Comparison of ENCODE assay signal across 20 cellular contexts in the genomic region with DNA sequence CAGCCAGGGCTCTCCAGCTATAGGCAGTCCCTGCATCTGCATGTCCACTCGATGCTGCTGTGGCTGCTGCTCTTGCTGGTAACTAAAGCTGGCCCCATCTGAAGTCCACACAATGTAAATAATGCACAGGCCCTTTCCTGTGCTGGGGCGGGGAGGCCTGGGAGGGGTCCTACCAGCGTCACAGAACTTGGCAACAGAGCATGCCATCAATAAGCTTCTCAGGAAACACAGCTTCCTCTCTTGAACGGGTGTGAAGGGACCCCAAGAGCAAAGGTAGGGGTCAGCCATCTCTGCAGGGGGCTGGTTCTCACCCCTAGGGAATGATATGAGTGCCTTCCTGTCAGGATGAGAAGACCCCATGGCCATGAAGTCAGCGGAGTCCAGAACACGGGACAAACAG. TPM values are rescaled to one million over a fixed set of nuclear protein-coding genes. Genes with fewer than 3 reads are reported as not detected.
DNase-seq lines count a peak whose midpoint lies in the region; ATAC-seq, FAIRE-seq and TF ChIP-seq lines count a peak whose summit lies in the region.
"Had no signal": no experiment of that assay in that cellular context is flagged by ENCODE, and none has a peak within 500 bp of the region (broad histone marks: within the 10 kb centered on the region; RNA-seq: fewer than 3 reads in every experiment).

No MANE protein-coding gene starts in this region.

- no peaks in the 10 kb centered on the region for H3K9me1 ChIP-seq in endothelial cell of umbilical vein (replicated peaks; ENCODE audit: control insufficient read depth, extremely low read depth, insufficient read depth, low read length)

- H2AFZ ChIP-seq in Loucy (ENCODE audit: low read length) (0 out of 2 replicates have a peak overlapping the region, but pooled peaks have one; percentile 4), endothelial cell of umbilical vein (ENCODE audit: low read depth, low read length) (peak overlapping the region; percentile 57), mesenchymal stem cell (ENCODE audit: low read depth, low read length) (no peak overlapping the region)

- intact Hi-C loops in endothelial cell of umbilical vein (cut with micrococcal nuclease): loop anchor here (2.0 to 5.0 kb wide), 2 partner anchors 35 to 67 kb away; partner anchors contain the start of gene RNF141
- intact Hi-C loops in tibial artery (cut with DNase I; ENCODE audit: low total_unique reads): no loop called here

- peak overlapping the region; percentile 73 for H2BK15ac ChIP-seq in mesenchymal stem cell (ENCODE audit: low read depth, poor library complexity, severe bottlenecking)

- peak overlapping the region; percentile 88 for H4K91ac ChIP-seq in mesenchymal stem cell (ENCODE audit: low read length)

- H3K27me3 ChIP-seq in Loucy (ENCODE audit: insufficient read depth, low read length, poor library complexity, severe bottlenecking) (no peaks in the 10 kb centered on the region), endothelial cell of umbilical vein (ENCODE audit: control insufficient read depth in 2 of 2, insufficient read depth in 2 of 2, low read length in 2 of 2) (peaks cover 3 to 5% of the 10 kb centered on the region in 2 experiments), mesenchymal stem cell (ENCODE audit: control insufficient read depth in 1 of 2, insufficient read depth in 1 of 2, low read length in 2 of 2) (no peaks in the 10 kb centered on the region), tibial artery (no peaks in the 10 kb centered on the region)
- H3K27me3 ChIP-seq: body of pancreas, dorsolateral prefrontal cortex had no signal

- TF ChIP-seq POLR2A in endothelial cell of umbilical vein (IDR thresholded peaks at IDR 0.05; ENCODE audit: low read depth, low read length): no peak

- peak overlapping the region; percentile 16 for H2AK5ac ChIP-seq in mesenchymal stem cell (ENCODE audit: low read length, severe bottlenecking)

- 20% methylated on average over 4 of the region's 6 CpGs for WGBS in mesenchymal stem cell

- H3K4me3 ChIP-seq in Loucy (ENCODE audit: low read length, poor library complexity, severe bottlenecking) (no peak overlapping the region), endothelial cell of umbilical vein (replicated peaks in 1 of 3; ENCODE audit: insufficient read depth in 1 of 3, low read depth in 1 of 3, low read length in 3 of 3) (no peak overlapping the region), mesenchymal stem cell (ENCODE audit: insufficient read depth in 1 of 2, low read depth in 1 of 2, low read length in 2 of 2) (peak overlapping the region in 1 of 2 experiments; percentile 16), tibial artery (no peak overlapping the region)
- H3K4me3 ChIP-seq: body of pancreas, dorsolateral prefrontal cortex, SJCRH30 had no signal

- no peaks in the 10 kb centered on the region for H3F3A ChIP-seq in Loucy (ENCODE audit: low read depth)

- H3K14ac ChIP-seq in mesenchymal stem cell (ENCODE audit: low read length in 2 of 2): no peak overlapping the region

- dilution Hi-C loops in endothelial cell of umbilical vein (cut with MboI; ENCODE audit: extremely low pct_ligation_motif_present, low sequenced_read_pairs): no loop called here

- no peaks in the 10 kb centered on the region for H3K79me2 ChIP-seq in Loucy (ENCODE audit: insufficient read depth, low read length)
- no peaks in the 10 kb centered on the region for H3K79me2 ChIP-seq in endothelial cell of umbilical vein (ENCODE audit: control insufficient read depth, insufficient read depth, low read length)

- CTCF ChIA-PET in endothelial cell of umbilical vein (lab: Charles Lee): interaction anchor here (0.8 to 3.7 kb wide), 9 partner anchors 9 to 201 kb away, joined by 3 to 15 read pairs (median 4); partner anchors contain the start of gene RNF141

- DNase-seq in endothelial cell of umbilical vein (ENCODE audit: low read depth, low spot score) (peak; percentile 83), mesenchymal stem cell (no peak), tibial artery (no peak), cerebellum (ENCODE audit: low spot score) (no peak)
- DNase-seq in activated naive CD4-positive, alpha-beta T cell treated with Interleukin-2 at 50 U/mL for 16 hours: no peak
- DNase-seq: activated CD8-positive, alpha-beta memory T cell treated with anti-CD3 and anti-CD28 coated beads, Interleukin-2, amount 50 U/mL, for 48 hours; activated naive CD4-positive, alpha-beta T cell; body of pancreas; DMS53; dorsolateral prefrontal cortex; heart right ventricle; HFFc6; NCI-H2029; NCI-H510A; SJCRH30; stimulated activated naive CD8-positive, alpha-beta T cell treated with anti-CD3 and anti-CD28 coated beads, Interleukin-15, Interleukin-2, amounts not matched to agents 100 U/mL and 50 U/mL, for 24 hours had no signal

- H3K23ac ChIP-seq in mesenchymal stem cell (ENCODE audit: low read length in 2 of 2): peak overlapping the region in 1 of 2 experiments; percentile 37

- H3K9me3 ChIP-seq in Loucy (ENCODE audit: insufficient read depth, low read depth, low read length) (no peaks in the 10 kb centered on the region), endothelial cell of umbilical vein (replicated peaks; ENCODE audit: control insufficient read depth, insufficient read depth, low read length) (no peaks in the 10 kb centered on the region), mesenchymal stem cell (ENCODE audit: control insufficient read depth, low read length) (no peaks in the 10 kb centered on the region), tibial artery (no peaks in the 10 kb centered on the region)
- H3K9me3 ChIP-seq: body of pancreas, heart right ventricle had no signal

- no peak for ATAC-seq in HG02763 (IDR thresholded peaks at IDR 0.05; ENCODE audit: unreplicated experiment)
- ATAC-seq: body of pancreas; stimulated activated naive CD8-positive, alpha-beta T cell treated with anti-CD3 and anti-CD28 coated beads, Interleukin-15, Interleukin-2, amounts not matched to agents 100 U/mL and 50 U/mL, for 24 hours had no signal

- H3K79me1 ChIP-seq in mesenchymal stem cell (replicated peaks; ENCODE audit: low read length, poor library complexity, severe bottlenecking): no peaks in the 10 kb centered on the region

- peak; percentile 83 for FAIRE-seq in endothelial cell of umbilical vein (lab: Jason Lieb, UNC)
- FAIRE-seq: keratinocyte had no signal

- no peak for TF ChIP-seq CTCF in Loucy (conservative IDR thresholded peaks at IDR 0.05; ENCODE audit: low read length)
- TF ChIP-seq CTCF in endothelial cell of umbilical vein (IDR thresholded peaks at IDR 0.05; ENCODE audit: extremely low read depth in 1 of 2, insufficient read depth in 1 of 2, low read depth in 1 of 2, low read length in 2 of 2): no peak
- no peak for TF ChIP-seq CTCF in tibial artery (IDR thresholded peaks at IDR 0.05)

- H3K4me1 ChIP-seq in Loucy (ENCODE audit: insufficient read depth, low read length, poor library complexity, severe bottlenecking) (peaks cover 51% of the 10 kb centered on the region), endothelial cell of umbilical vein (ENCODE audit: control insufficient read depth, extremely low read depth, insufficient read depth, low read length) (peaks cover 29% of the 10 kb centered on the region), mesenchymal stem cell (ENCODE audit: control insufficient read depth, insufficient read depth, low read depth, low read length) (peaks cover 14% of the 10 kb centered on the region), tibial artery (peaks cover 4 to 56% (median 18%) of the 10 kb centered on the region in 4 donors)
- H3K4me1 ChIP-seq: body of pancreas had no signal

- H4K8ac ChIP-seq in mesenchymal stem cell (ENCODE audit: low read length): peak overlapping the region; percentile 66

- peak overlapping the region; percentile 15 to 22 for H3K4ac ChIP-seq in mesenchymal stem cell (ENCODE audit: low read depth in 1 of 2, low read length in 2 of 2)

- H2BK120ac ChIP-seq in mesenchymal stem cell (ENCODE audit: low read depth, low read length): peak overlapping the region; percentile 93

- POLR2A ChIA-PET in endothelial cell of umbilical vein (lab: Charles Lee): interaction anchor here (0.9 kb wide), 2 partner anchors 23 to 34 kb away, joined by 3 read pairs; no protein-coding TSS in a partner anchor

- H3K9ac ChIP-seq in Loucy (ENCODE audit: low read depth, low read length, poor library complexity, severe bottlenecking): no peak overlapping the region
- H3K9ac ChIP-seq in endothelial cell of umbilical vein (replicated peaks; ENCODE audit: extremely low read depth, insufficient read depth, low read length): no peak overlapping the region
- no peak overlapping the region for H3K9ac ChIP-seq in mesenchymal stem cell (ENCODE audit: low read length)

- no peaks in the 10 kb centered on the region for H3K9me2 ChIP-seq in Loucy (replicated peaks; ENCODE audit: low read depth, low read length)

- H4K20me1 ChIP-seq in Loucy (ENCODE audit: insufficient read depth, low read length, poor library complexity, severe bottlenecking) (no peaks in the 10 kb centered on the region), endothelial cell of umbilical vein (replicated peaks; ENCODE audit: control insufficient read depth, extremely low read depth, insufficient read depth, low read length) (no peaks in the 10 kb centered on the region)

- H3K36me3 ChIP-seq in Loucy (ENCODE audit: insufficient read depth, low read length): no peaks in the 10 kb centered on the region
- no peaks in the 10 kb centered on the region for H3K36me3 ChIP-seq in endothelial cell of umbilical vein (ENCODE audit: control insufficient read depth in 2 of 2, extremely low read depth in 1 of 2, insufficient read depth in 2 of 2, low read length in 2 of 2)
- H3K36me3 ChIP-seq in mesenchymal stem cell (ENCODE audit: control insufficient read depth in 1 of 2, insufficient read depth in 2 of 2, low read depth in 1 of 2, low read length in 2 of 2): peaks cover 8 to 53% of the 10 kb centered on the region in 2 experiments
- peaks cover 71 to 92% (median 74%) of the 10 kb centered on the region in 3 donors for H3K36me3 ChIP-seq in tibial artery
- H3K36me3 ChIP-seq: SJCRH30 had no signal

- H3K27ac ChIP-seq in endothelial cell of umbilical vein (ENCODE audit: insufficient read depth, low read depth, low read length) (no peak overlapping the region), mesenchymal stem cell (ENCODE audit: low read length, poor library complexity, severe bottlenecking) (no peak overlapping the region), tibial artery (peak overlapping the region; percentile 52 to 67)
- H3K27ac ChIP-seq: SJCRH30 had no signal

- H3K18ac ChIP-seq in mesenchymal stem cell (ENCODE audit: low read depth in 1 of 2, low read length in 2 of 2): peak overlapping the region; percentile 83 to 84

- H2BK12ac ChIP-seq in mesenchymal stem cell (ENCODE audit: low read length in 2 of 2): peak overlapping the region; percentile 79 to 87

- no TSS peak for BruUV-seq in endothelial cell of umbilical vein (replicated peaks; lab: Mats Ljungman, UMichigan)

- peak overlapping the region; percentile 40 for H3K4me2 ChIP-seq in Loucy (ENCODE audit: low read depth, low read length, poor library complexity, severe bottlenecking)
- H3K4me2 ChIP-seq in endothelial cell of umbilical vein (ENCODE audit: insufficient read depth, low read length): peak overlapping the region; percentile 8
- no peak overlapping the region for H3K4me2 ChIP-seq in mesenchymal stem cell (ENCODE audit: low read length, poor library complexity, severe bottlenecking)

- no peak overlapping the region for H2BK5ac ChIP-seq in mesenchymal stem cell (ENCODE audit: low read depth, low read length, poor library complexity, severe bottlenecking)

RNA-seq across cellular contexts. Expression of gene LYVE1, which starts 39.0 kb away (rescaled TPM):
- total RNA-seq in endothelial cell of umbilical vein: 1.5 and 7.6 TPM in 2 replicates
- polyA plus RNA-seq in endothelial cell of umbilical vein: 4.6 and 5.3 TPM in 2 replicates
- 1.9 and 3.3 TPM in 2 replicates for polyA plus RNA-seq in endothelial cell of umbilical vein (2011; cell fraction: cytosol; rRNA removed)
- 3.0 and 3.1 TPM in 2 replicates for polyA plus RNA-seq in endothelial cell of umbilical vein (2011; cell fraction: nucleus; rRNA removed)
- polyA plus RNA-seq in endothelial cell of umbilical vein (2012): 10.6 and 25.1 TPM in 2 replicates
- 5.2 and 12.6 TPM in 2 replicates for polyA minus RNA-seq in endothelial cell of umbilical vein
- polyA minus RNA-seq in endothelial cell of umbilical vein (2011; cell fraction: cytosol; rRNA and poly(A)+ RNA removed): not detected
- polyA minus RNA-seq in endothelial cell of umbilical vein (2011; cell fraction: nucleus; rRNA and poly(A)+ RNA removed): 1.0 and 2.4 TPM in 2 replicates
- polyA plus RNA-seq in mesenchymal stem cell (2013, experiment 1 of 2): 0.35 TPM
- 0.32 TPM for polyA plus RNA-seq in mesenchymal stem cell (2013, experiment 2 of 2)
- total RNA-seq in cerebellum: 15.2 TPM
- total RNA-seq: OCI-LY7, SJCRH30 had no signal
- polyA plus RNA-seq: keratinocyte had no signal

Comparison
In these comparisons a context has a peak if more than half of its experiments do, and no peak if none do; other contexts are left out.
1. H3K27ac ChIP-seq: peak in tibial artery (2 of 2); none in endothelial cell of umbilical vein (single experiment) and mesenchymal stem cell (single experiment).